ENCODE assay signal across 1 cellular context in the genomic region with DNA sequence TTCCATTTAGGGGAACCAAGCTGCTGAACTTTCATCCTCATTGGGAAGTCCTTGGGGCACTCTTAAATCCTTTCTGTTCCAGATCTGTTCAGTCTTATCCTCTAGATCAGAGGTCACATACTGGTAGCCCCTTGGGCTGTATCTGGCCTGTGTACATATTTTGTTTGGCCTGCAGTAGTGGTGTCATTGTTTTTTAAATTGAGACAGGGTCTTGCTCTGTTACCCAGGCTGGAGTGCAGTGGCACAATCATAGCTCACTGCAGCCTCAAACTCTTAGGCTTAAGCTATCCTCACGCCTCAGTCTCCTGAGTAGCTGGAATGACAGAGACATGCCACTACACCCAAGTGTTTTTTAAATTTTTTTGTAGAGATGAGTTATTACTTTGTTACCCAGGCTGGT.
TF ChIP-seq lines count a peak whose summit lies in the region.

No MANE protein-coding gene starts in this region.

TF ChIP-seq in HepG2, 621 proteins besides CTCF, POLR2A, EP300 and RAD21 (continues in another document):
- TF ChIP-seq LCORL (IDR thresholded peaks at IDR 0.05) (no peak), LCORL (CRISPR knock-in tag; IDR thresholded peaks at IDR 0.05) (0 out of 2 replicates have a peak, but pooled peaks have one; percentile 26), ZNF292 (CRISPR knock-in tag; IDR thresholded peaks at IDR 0.05; ENCODE audit: borderline replicate concordance, low read depth) (0 out of 2 replicates have a peak, but pooled peaks have one; percentile 18), RXRB (CRISPR knock-in tag; IDR thresholded peaks at IDR 0.05; ENCODE audit: borderline replicate concordance) (peak; percentile 47; the same call in 1 of the 2 replicates), RFX5 (IDR thresholded peaks at IDR 0.05; ENCODE audit: low read depth, low read length) (no peak), HNF4A (CRISPR knock-in tag; IDR thresholded peaks at IDR 0.05) (peak; percentile 59), ZBTB7B (CRISPR knock-in tag; IDR thresholded peaks at IDR 0.05) (peak; percentile 52; the same call in 1 of the 2 replicates), STAG1 (CRISPR knock-in tag; IDR thresholded peaks at IDR 0.05) (no peak), HNF4G (IDR thresholded peaks at IDR 0.05; ENCODE audit: borderline replicate concordance, low read depth, low read length) (peak; percentile 5; the same call in 1 of the 2 replicates), HNF4G (CRISPR knock-in tag; IDR thresholded peaks at IDR 0.05; ENCODE audit: borderline replicate concordance, low read depth) (no peak), ZBTB3 (CRISPR knock-in tag; IDR thresholded peaks at IDR 0.05; ENCODE audit: borderline replicate concordance, low read depth) (0 out of 2 replicates have a peak, but pooled peaks have one; percentile 39), ZFX (CRISPR knock-in tag; IDR thresholded peaks at IDR 0.05; ENCODE audit: low read depth) (peak; percentile 44; the same call in 1 of the 2 replicates), FOXP1 (IDR thresholded peaks at IDR 0.05) (no peak), FOXP1 (CRISPR knock-in tag; IDR thresholded peaks at IDR 0.05) (peak; percentile 26; the same call in 1 of the 2 replicates), ZNF550 (CRISPR knock-in tag; IDR thresholded peaks at IDR 0.05; ENCODE audit: borderline replicate concordance) (no peak), SALL1 (CRISPR knock-in tag; IDR thresholded peaks at IDR 0.05) (peak; percentile 44; the same call in 1 of the 2 replicates), SOX13 (IDR thresholded peaks at IDR 0.05) (no peak), SOX13 (CRISPR knock-in tag; conservative IDR thresholded peaks at IDR 0.05 in 1 of 2, IDR thresholded peaks at IDR 0.05 in 1 of 2) (peak in 1 of 2 experiments; percentile 65; a peak in 2 of 4 replicates), ZNF772 (CRISPR knock-in tag; IDR thresholded peaks at IDR 0.05) (peak; percentile 48; the same call in 1 of the 2 replicates), ZNF230 (CRISPR knock-in tag; IDR thresholded peaks at IDR 0.05) (0 out of 2 replicates have a peak, but pooled peaks have one; percentile 43), TBX2 (CRISPR knock-in tag; IDR thresholded peaks at IDR 0.05; ENCODE audit: borderline replicate concordance) (0 out of 2 replicates have a peak, but pooled peaks have one; percentile 38), SOX6 (IDR thresholded peaks at IDR 0.05) (no peak), SOX6 (CRISPR knock-in tag; IDR thresholded peaks at IDR 0.05) (peak; percentile 66), ZMYM2 (CRISPR knock-in tag; IDR thresholded peaks at IDR 0.05) (0 out of 2 replicates have a peak, but pooled peaks have one; percentile 37), HDAC2 (CRISPR knock-in tag; IDR thresholded peaks at IDR 0.05) (no peak)
- TF ChIP-seq, protein P1, sequence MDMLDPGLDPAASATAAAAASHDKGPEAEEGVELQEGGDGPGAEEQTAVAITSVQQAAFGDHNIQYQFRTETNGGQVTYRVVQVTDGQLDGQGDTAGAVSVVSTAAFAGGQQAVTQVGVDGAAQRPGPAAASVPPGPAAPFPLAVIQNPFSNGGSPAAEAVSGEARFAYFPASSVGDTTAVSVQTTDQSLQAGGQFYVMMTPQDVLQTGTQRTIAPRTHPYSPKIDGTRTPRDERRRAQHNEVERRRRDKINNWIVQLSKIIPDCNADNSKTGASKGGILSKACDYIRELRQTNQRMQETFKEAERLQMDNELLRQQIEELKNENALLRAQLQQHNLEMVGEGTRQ (IDR thresholded peaks at IDR 0.05; ENCODE audit: low read depth, low read length), result no peak
- TF ChIP-seq, protein P1 (CRISPR knock-in tag; IDR thresholded peaks at IDR 0.05; ENCODE audit: borderline replicate concordance), result no peak
- TF ChIP-seq, protein P2, sequence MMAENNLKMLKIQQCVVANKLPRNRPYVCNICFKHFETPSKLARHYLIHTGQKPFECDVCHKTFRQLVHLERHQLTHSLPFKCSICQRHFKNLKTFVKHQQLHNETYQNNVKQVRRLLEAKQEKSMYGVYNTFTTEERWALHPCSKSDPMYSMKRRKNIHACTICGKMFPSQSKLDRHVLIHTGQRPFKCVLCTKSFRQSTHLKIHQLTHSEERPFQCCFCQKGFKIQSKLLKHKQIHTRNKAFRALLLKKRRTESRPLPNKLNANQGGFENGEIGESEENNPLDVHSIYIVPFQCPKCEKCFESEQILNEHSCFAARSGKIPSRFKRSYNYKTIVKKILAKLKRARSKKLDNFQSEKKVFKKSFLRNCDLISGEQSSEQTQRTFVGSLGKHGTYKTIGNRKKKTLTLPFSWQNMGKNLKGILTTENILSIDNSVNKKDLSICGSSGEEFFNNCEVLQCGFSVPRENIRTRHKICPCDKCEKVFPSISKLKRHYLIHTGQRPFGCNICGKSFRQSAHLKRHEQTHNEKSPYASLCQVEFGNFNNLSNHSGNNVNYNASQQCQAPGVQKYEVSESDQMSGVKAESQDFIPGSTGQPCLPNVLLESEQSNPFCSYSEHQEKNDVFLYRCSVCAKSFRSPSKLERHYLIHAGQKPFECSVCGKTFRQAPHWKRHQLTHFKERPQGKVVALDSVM (CRISPR knock-in tag; IDR thresholded peaks at IDR 0.05), result peak; percentile 50; the same call in 1 of the 2 replicates
- TF ChIP-seq, protein P3, sequence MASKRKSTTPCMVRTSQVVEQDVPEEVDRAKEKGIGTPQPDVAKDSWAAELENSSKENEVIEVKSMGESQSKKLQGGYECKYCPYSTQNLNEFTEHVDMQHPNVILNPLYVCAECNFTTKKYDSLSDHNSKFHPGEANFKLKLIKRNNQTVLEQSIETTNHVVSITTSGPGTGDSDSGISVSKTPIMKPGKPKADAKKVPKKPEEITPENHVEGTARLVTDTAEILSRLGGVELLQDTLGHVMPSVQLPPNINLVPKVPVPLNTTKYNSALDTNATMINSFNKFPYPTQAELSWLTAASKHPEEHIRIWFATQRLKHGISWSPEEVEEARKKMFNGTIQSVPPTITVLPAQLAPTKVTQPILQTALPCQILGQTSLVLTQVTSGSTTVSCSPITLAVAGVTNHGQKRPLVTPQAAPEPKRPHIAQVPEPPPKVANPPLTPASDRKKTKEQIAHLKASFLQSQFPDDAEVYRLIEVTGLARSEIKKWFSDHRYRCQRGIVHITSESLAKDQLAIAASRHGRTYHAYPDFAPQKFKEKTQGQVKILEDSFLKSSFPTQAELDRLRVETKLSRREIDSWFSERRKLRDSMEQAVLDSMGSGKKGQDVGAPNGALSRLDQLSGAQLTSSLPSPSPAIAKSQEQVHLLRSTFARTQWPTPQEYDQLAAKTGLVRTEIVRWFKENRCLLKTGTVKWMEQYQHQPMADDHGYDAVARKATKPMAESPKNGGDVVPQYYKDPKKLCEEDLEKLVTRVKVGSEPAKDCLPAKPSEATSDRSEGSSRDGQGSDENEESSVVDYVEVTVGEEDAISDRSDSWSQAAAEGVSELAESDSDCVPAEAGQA (IDR thresholded peaks at IDR 0.05; ENCODE audit: low read depth), result no peak
- TF ChIP-seq, protein P3 (CRISPR knock-in tag; IDR thresholded peaks at IDR 0.05; ENCODE audit: borderline replicate concordance), result no peak
- TF ChIP-seq, protein P4, sequence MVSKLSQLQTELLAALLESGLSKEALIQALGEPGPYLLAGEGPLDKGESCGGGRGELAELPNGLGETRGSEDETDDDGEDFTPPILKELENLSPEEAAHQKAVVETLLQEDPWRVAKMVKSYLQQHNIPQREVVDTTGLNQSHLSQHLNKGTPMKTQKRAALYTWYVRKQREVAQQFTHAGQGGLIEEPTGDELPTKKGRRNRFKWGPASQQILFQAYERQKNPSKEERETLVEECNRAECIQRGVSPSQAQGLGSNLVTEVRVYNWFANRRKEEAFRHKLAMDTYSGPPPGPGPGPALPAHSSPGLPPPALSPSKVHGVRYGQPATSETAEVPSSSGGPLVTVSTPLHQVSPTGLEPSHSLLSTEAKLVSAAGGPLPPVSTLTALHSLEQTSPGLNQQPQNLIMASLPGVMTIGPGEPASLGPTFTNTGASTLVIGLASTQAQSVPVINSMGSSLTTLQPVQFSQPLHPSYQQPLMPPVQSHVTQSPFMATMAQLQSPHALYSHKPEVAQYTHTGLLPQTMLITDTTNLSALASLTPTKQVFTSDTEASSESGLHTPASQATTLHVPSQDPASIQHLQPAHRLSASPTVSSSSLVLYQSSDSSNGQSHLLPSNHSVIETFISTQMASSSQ (IDR thresholded peaks at IDR 0.05; ENCODE audit: low read depth), result no peak
- TF ChIP-seq, protein P4 (CRISPR knock-in tag; IDR thresholded peaks at IDR 0.05; ENCODE audit: borderline replicate concordance), result peak; percentile 5; the same call in 1 of the 2 replicates
- TF ChIP-seq, protein P5, sequence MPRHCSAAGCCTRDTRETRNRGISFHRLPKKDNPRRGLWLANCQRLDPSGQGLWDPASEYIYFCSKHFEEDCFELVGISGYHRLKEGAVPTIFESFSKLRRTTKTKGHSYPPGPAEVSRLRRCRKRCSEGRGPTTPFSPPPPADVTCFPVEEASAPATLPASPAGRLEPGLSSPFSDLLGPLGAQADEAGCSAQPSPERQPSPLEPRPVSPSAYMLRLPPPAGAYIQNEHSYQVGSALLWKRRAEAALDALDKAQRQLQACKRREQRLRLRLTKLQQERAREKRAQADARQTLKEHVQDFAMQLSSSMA (CRISPR knock-in tag; IDR thresholded peaks at IDR 0.05), result no peak
- TF ChIP-seq, protein P6, sequence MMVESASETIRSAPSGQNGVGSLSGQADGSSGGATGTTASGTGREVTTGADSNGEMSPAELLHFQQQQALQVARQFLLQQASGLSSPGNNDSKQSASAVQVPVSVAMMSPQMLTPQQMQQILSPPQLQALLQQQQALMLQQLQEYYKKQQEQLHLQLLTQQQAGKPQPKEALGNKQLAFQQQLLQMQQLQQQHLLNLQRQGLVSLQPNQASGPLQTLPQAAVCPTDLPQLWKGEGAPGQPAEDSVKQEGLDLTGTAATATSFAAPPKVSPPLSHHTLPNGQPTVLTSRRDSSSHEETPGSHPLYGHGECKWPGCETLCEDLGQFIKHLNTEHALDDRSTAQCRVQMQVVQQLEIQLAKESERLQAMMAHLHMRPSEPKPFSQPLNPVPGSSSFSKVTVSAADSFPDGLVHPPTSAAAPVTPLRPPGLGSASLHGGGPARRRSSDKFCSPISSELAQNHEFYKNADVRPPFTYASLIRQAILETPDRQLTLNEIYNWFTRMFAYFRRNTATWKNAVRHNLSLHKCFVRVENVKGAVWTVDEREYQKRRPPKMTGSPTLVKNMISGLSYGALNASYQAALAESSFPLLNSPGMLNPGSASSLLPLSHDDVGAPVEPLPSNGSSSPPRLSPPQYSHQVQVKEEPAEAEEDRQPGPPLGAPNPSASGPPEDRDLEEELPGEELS (CRISPR knock-in tag; IDR thresholded peaks at IDR 0.05), result peak; percentile 48; the same call in 1 of the 2 replicates
- TF ChIP-seq, protein P7, sequence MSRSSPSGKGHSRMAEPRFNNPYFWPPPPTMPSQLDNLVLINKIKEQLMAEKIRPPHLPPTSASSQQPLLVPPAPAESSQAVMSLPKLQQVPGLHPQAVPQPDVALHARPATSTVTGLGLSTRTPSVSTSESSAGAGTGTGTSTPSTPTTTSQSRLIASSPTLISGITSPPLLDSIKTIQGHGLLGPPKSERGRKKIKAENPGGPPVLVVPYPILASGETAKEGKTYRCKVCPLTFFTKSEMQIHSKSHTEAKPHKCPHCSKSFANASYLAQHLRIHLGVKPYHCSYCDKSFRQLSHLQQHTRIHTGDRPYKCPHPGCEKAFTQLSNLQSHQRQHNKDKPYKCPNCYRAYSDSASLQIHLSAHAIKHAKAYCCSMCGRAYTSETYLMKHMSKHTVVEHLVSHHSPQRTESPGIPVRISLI (CRISPR knock-in tag; IDR thresholded peaks at IDR 0.05; ENCODE audit: borderline replicate concordance), result 0 out of 2 replicates have a peak, but pooled peaks have one; percentile 22
